Comparison of ENCODE assay signal across 1 cellular context in the genomic region with DNA sequence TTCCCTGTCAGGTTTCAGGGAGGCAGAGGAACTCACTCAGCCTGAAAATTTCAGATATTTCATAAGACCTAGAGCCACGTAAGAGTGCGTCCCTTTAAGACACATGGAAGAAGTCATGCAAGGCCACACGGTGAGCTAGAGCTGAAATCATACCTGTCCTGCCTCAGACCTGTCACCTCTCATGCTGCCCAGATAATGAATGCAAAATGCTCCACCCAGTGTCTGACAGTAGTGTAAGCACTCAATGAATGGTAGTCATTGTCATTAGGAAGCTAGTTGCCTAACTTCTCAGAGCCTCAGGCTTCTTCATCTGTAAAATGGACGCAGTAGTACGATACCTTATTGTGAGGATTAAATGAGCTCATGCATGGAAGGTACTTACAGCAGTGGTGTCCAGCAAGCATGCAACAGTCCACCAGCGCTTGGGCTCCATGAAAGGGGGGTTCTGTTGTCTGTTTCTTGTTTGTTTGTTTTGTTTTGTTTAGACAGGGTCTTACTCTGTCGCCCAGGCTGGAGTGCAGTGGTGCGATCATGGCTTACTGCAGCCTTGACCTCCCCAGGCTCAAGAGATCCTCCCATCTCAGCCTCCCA.
TF ChIP-seq lines count a peak whose summit lies in the region.

No MANE protein-coding gene starts in this region.

TF ChIP-seq in K562, 482 proteins besides CTCF, POLR2A, EP300 and RAD21 (continued from another document):
- TF ChIP-seq, protein P1, sequence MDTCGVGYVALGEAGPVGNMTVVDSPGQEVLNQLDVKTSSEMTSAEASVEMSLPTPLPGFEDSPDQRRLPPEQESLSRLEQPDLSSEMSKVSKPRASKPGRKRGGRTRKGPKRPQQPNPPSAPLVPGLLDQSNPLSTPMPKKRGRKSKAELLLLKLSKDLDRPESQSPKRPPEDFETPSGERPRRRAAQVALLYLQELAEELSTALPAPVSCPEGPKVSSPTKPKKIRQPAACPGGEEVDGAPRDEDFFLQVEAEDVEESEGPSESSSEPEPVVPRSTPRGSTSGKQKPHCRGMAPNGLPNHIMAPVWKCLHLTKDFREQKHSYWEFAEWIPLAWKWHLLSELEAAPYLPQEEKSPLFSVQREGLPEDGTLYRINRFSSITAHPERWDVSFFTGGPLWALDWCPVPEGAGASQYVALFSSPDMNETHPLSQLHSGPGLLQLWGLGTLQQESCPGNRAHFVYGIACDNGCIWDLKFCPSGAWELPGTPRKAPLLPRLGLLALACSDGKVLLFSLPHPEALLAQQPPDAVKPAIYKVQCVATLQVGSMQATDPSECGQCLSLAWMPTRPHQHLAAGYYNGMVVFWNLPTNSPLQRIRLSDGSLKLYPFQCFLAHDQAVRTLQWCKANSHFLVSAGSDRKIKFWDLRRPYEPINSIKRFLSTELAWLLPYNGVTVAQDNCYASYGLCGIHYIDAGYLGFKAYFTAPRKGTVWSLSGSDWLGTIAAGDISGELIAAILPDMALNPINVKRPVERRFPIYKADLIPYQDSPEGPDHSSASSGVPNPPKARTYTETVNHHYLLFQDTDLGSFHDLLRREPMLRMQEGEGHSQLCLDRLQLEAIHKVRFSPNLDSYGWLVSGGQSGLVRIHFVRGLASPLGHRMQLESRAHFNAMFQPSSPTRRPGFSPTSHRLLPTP (IDR thresholded peaks at IDR 0.05; ENCODE audit: borderline replicate concordance, extremely low read depth, insufficient read length) = no peak
- TF ChIP-seq ZFX (CRISPR knock-in tag; IDR thresholded peaks at IDR 0.05) (no peak), E4F1 (CRISPR knock-in tag; IDR thresholded peaks at IDR 0.05; ENCODE audit: borderline replicate concordance) (no peak), ATF1 (CRISPR knock-in tag; IDR thresholded peaks at IDR 0.05) (no peak), ATF1 (tag; IDR thresholded peaks at IDR 0.05) (0 out of 2 replicates have a peak, but pooled peaks have one; percentile 9), SIRT6 (IDR thresholded peaks at IDR 0.05; ENCODE audit: low read depth, low read length) (no peak), ZNF24 (IDR thresholded peaks at IDR 0.05) (peak; percentile 21; the same call in 1 of the 2 replicates), ADNP (tag; IDR thresholded peaks at IDR 0.05) (peak; percentile 96), XRCC3 (IDR thresholded peaks at IDR 0.05) (no peak), NFRKB (IDR thresholded peaks at IDR 0.05; ENCODE audit: low read depth) (0 out of 2 replicates have a peak, but pooled peaks have one; percentile 59), ZNF77 (CRISPR knock-in tag; IDR thresholded peaks at IDR 0.05) (no peak), NFATC3 (IDR thresholded peaks at IDR 0.05) (no peak), JUND (IDR thresholded peaks at IDR 0.05; ENCODE audit: borderline replicate concordance, low read depth, low read length) (no peak), JUND (tag; IDR thresholded peaks at IDR 0.05; ENCODE audit: borderline replicate concordance, low read depth, low read length) (0 out of 3 replicates have a peak, but pooled peaks have one; percentile 23), MCM5 (IDR thresholded peaks at IDR 0.05; ENCODE audit: low read depth) (no peak), ETS1 (conservative IDR thresholded peaks at IDR 0.05; ENCODE audit: control insufficient read depth, low read depth, low read length) (no peak), CC2D1A (IDR thresholded peaks at IDR 0.05) (peak; percentile 44; the same call in 1 of the 2 replicates), ID3 (CRISPR knock-in tag; IDR thresholded peaks at IDR 0.05) (no peak), ID3 (tag; IDR thresholded peaks at IDR 0.05) (peak; percentile 29; the same call in 1 of the 2 replicates), TCFL5 (CRISPR knock-in tag; conservative IDR thresholded peaks at IDR 0.05) (no peak), CBX3 (IDR thresholded peaks at IDR 0.05; ENCODE audit: borderline replicate concordance in 1 of 2, low read length in 2 of 2) (peak in 1 of 2 experiments; percentile 95; a peak in 2 of 3 replicates), THRAP3 (IDR thresholded peaks at IDR 0.05; ENCODE audit: borderline replicate concordance) (no peak), SMC3 (conservative IDR thresholded peaks at IDR 0.05; ENCODE audit: insufficient read depth, low read depth, low read length) (0 out of 2 replicates have a peak, but pooled peaks have one; percentile 11), ZFP1 (CRISPR knock-in tag; IDR thresholded peaks at IDR 0.05) (no peak), IFI16 (CRISPR knock-in tag; IDR thresholded peaks at IDR 0.05) (no peak), FOXM1 (IDR thresholded peaks at IDR 0.05; ENCODE audit: low read depth) (0 out of 2 replicates have a peak, but pooled peaks have one; percentile 17), FOXM1 (CRISPR knock-in tag; IDR thresholded peaks at IDR 0.05; ENCODE audit: low read depth) (no peak), MAFG (tag; conservative IDR thresholded peaks at IDR 0.05) (no peak), ZNF518B (CRISPR knock-in tag; IDR thresholded peaks at IDR 0.05) (no peak), MIER1 (IDR thresholded peaks at IDR 0.05; ENCODE audit: low read depth) (no peak; the same call in 1 of the 2 replicates), MNT (conservative IDR thresholded peaks at IDR 0.05) (0 out of 4 replicates have a peak, but pooled peaks of 1 of the 2 experiments have one; percentile 15), KDM1A (IDR thresholded peaks at IDR 0.05) (peak; percentile 96 to 98), CHD4 (IDR thresholded peaks at IDR 0.05; ENCODE audit: insufficient read depth, insufficient replicate concordance, low read depth, low read length, poor library complexity, severe bottlenecking) (peak; percentile 93), NFIC (IDR thresholded peaks at IDR 0.05) (peak; percentile 29; the same call in 1 of the 2 replicates), XRCC5 (IDR thresholded peaks at IDR 0.05; ENCODE audit: low read depth, low read length) (no peak), MEIS2 (IDR thresholded peaks at IDR 0.05; ENCODE audit: partially characterized antibody) (peak; percentile 26), HDAC1 (IDR thresholded peaks at IDR 0.05) (peak in 1 of 2 experiments; percentile 76; a peak in 2 of 4 replicates), ZKSCAN3 (CRISPR knock-in tag; IDR thresholded peaks at IDR 0.05) (no peak)
- TF ChIP-seq, protein P2, sequence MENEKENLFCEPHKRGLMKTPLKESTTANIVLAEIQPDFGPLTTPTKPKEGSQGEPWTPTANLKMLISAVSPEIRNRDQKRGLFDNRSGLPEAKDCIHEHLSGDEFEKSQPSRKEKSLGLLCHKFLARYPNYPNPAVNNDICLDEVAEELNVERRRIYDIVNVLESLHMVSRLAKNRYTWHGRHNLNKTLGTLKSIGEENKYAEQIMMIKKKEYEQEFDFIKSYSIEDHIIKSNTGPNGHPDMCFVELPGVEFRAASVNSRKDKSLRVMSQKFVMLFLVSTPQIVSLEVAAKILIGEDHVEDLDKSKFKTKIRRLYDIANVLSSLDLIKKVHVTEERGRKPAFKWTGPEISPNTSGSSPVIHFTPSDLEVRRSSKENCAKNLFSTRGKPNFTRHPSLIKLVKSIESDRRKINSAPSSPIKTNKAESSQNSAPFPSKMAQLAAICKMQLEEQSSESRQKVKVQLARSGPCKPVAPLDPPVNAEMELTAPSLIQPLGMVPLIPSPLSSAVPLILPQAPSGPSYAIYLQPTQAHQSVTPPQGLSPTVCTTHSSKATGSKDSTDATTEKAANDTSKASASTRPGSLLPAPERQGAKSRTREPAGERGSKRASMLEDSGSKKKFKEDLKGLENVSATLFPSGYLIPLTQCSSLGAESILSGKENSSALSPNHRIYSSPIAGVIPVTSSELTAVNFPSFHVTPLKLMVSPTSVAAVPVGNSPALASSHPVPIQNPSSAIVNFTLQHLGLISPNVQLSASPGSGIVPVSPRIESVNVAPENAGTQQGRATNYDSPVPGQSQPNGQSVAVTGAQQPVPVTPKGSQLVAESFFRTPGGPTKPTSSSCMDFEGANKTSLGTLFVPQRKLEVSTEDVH (IDR thresholded peaks at IDR 0.05; ENCODE audit: low read depth, partially characterized antibody) = no peak
